ENCODE assay signal across 8 cellular contexts in genomic region chr10:84138478-84139125, GRCh38. TPM values are rescaled to one million over a fixed set of nuclear protein-coding genes. Genes with fewer than 3 reads are reported as not detected.
A peak's percentile ranks its signal among the peaks of the same experiment; 100 is the strongest.
DNase-seq lines count a peak whose midpoint lies in the region; ATAC-seq and TF ChIP-seq lines count a peak whose summit lies in the region.

No MANE protein-coding gene starts in this region.

- DNase-seq in A673 (ENCODE audit: low spot score), result no peak
- DNase-seq in GM23248, result no peak
- DNase-seq in T-helper 17 cell, result peak in 2 of 3 donors; percentile 19 to 20
- DNase-seq in stimulated activated CD8-positive, alpha-beta memory T cell treated with anti-CD3 and anti-CD28 coated beads, Interleukin-15, amount 100 ng/mL, for 48 hours (ENCODE audit: low read depth in 2 of 2), result peak; percentile 28 to 50
- no peak for DNase-seq in SKM-1 (lab: John Stamatoyannopoulos, UW; ENCODE audit: unreplicated experiment)

- no peaks in the 10 kb centered on the region for H3K36me3 Mint-ChIP-seq in T-helper 17 cell (ENCODE audit: low read depth)
- H3K36me3 Mint-ChIP-seq in brain, result peaks cover 22% of the 10 kb centered on the region

- H3K9me3 ChIP-seq in A673 (ENCODE audit: low read depth, low read length, poor library complexity, severe bottlenecking) (no peaks in the 10 kb centered on the region), GM23248 (ENCODE audit: low read depth) (no peaks in the 10 kb centered on the region), T-helper 17 cell (ENCODE audit: control insufficient read depth, low read length, poor library complexity, severe bottlenecking) (no peaks in the 10 kb centered on the region), liver (ENCODE audit: control insufficient read depth in 4 of 4, low read length in 3 of 4) (no peaks in the 10 kb centered on the region)

- H3K27ac Mint-ChIP-seq in T-helper 17 cell (peak overlapping the region; percentile 98), brain (peak overlapping the region; percentile 92 to 98 (median 96))

- in situ Hi-C loops in GM23248 (cut with MboI), result no loop called here

- intact Hi-C loops in A673 (cut with micrococcal nuclease; ENCODE audit: unreplicated experiment), result no loop called here

- WGBS in GM23248 (ENCODE audit: low coverage in 1 of 2, low lambda C conversion rate in 2 of 2, missing lambda C conversion rate in 2 of 2), 2 experiments, result 76 to 77% methylated on average over 19 to 20 of the region's 20 CpGs
- WGBS in liver, result 58% methylated on average over 20 of the region's 20 CpGs

- H3K4me3 ChIP-seq in A673 (ENCODE audit: low read depth, low read length, poor library complexity, severe bottlenecking) (peak overlapping the region; percentile 82), GM23248 (peak overlapping the region; percentile 94), liver (ENCODE audit: low read depth in 1 of 3, low read length in 3 of 3) (peak overlapping the region; percentile 53 to 76 (median 69))

- POLR2A ChIA-PET in A673 (lab: Charles Lee; ENCODE audit: low non-redundant PET), result interaction anchor here (0.6 kb wide), 1 partner anchor 1665 kb away, joined by 3 read pairs; no protein-coding TSS in a partner anchor

- peak; percentile 37 for ATAC-seq in T-helper 17 cell
- ATAC-seq in HG02840 (IDR thresholded peaks at IDR 0.05; ENCODE audit: low FRiP score, unreplicated experiment), result no peak

- H3K27me3 ChIP-seq in A673 (replicated peaks; ENCODE audit: insufficient read depth, low read depth, low read length, poor library complexity) (no peaks in the 10 kb centered on the region), GM23248 (replicated peaks; ENCODE audit: insufficient read depth) (peaks cover 6% of the 10 kb centered on the region; the same call in 1 of the 2 replicates), liver (ENCODE audit: control insufficient read depth in 4 of 4, insufficient read depth in 4 of 4, low read length in 3 of 4) (no peaks in the 10 kb centered on the region)

- H3K27ac ChIP-seq in A673 (ENCODE audit: low read depth, low read length, poor library complexity, severe bottlenecking) (peak overlapping the region; percentile 95), GM23248 (peak overlapping the region; percentile 93), liver (ENCODE audit: low read depth in 1 of 2, low read length in 2 of 2) (peak overlapping the region; percentile 34 to 62)

- H3K9me2 ChIP-seq in GM23248 (ENCODE audit: insufficient read depth), result no peaks in the 10 kb centered on the region

- H3K4me3 Mint-ChIP-seq in T-helper 17 cell (peak overlapping the region; percentile 93), brain (peak overlapping the region; percentile 95 to 98 (median 97))

- no peaks in the 10 kb centered on the region for H3K9me3 Mint-ChIP-seq in brain

- TF ChIP-seq CTCF in A673 (conservative IDR thresholded peaks at IDR 0.05; ENCODE audit: low read depth, low read length) (no peak), brain (conservative IDR thresholded peaks at IDR 0.05) (no peak), liver (IDR thresholded peaks at IDR 0.05; ENCODE audit: low read depth, low read length, missing input control) (no peak)

- peak overlapping the region; percentile 87 for H3K4me2 ChIP-seq in GM23248 (ENCODE audit: unreplicated experiment)

- CTCF ChIA-PET in A673 (lab: Charles Lee), result no interaction called here

- H2AFZ ChIP-seq in GM23248, result peak overlapping the region; percentile 100

- H3K9ac ChIP-seq in GM23248 (peak overlapping the region; percentile 97), liver (ENCODE audit: low read depth in 1 of 2, low read length in 2 of 2) (peak overlapping the region; percentile 6 to 79)

- TF ChIP-seq RAD21 in liver (IDR thresholded peaks at IDR 0.05), result no peak

- no peaks in the 10 kb centered on the region for H3F3A ChIP-seq in GM23248 (ENCODE audit: insufficient read depth)

- H3K4me1 Mint-ChIP-seq in T-helper 17 cell (peaks cover 25% of the 10 kb centered on the region), brain (peaks cover 37% of the 10 kb centered on the region)

- H3K4me1 ChIP-seq in A673 (ENCODE audit: insufficient read depth, low read length, poor library complexity, severe bottlenecking) (peaks cover 7% of the 10 kb centered on the region), GM23248 (ENCODE audit: insufficient read depth) (peaks cover 8% of the 10 kb centered on the region), liver (ENCODE audit: control insufficient read depth in 4 of 4, insufficient read depth in 4 of 4, low read length in 3 of 4) (peaks cover 4 to 20% (median 17%) of the 10 kb centered on the region in 4 donors)

- peaks cover 13% of the 10 kb centered on the region for H3K36me3 ChIP-seq in A673 (ENCODE audit: insufficient read depth, low read length, poor library complexity, severe bottlenecking)
- H3K36me3 ChIP-seq in GM23248 (ENCODE audit: low read depth), result peaks cover 22% of the 10 kb centered on the region
- H3K36me3 ChIP-seq in liver (ENCODE audit: control insufficient read depth in 4 of 4, insufficient read depth in 3 of 4, low read depth in 1 of 4, low read length in 3 of 4), result peaks cover 4 to 11% (median 10%) of the 10 kb centered on the region in 4 donors

- BruUV-seq in A673 (replicated peaks; lab: Mats Ljungman, UMichigan), result TSS peak; percentile 100

- no peaks in the 10 kb centered on the region for H4K20me1 ChIP-seq in GM23248 (ENCODE audit: insufficient read depth)

- H3K27me3 Mint-ChIP-seq in T-helper 17 cell (peaks cover 6% of the 10 kb centered on the region), brain (peaks cover 27% of the 10 kb centered on the region)

- H3K79me2 ChIP-seq in GM23248 (ENCODE audit: insufficient read depth), result peaks cover 42% of the 10 kb centered on the region

TF ChIP-seq in liver, 16 proteins besides CTCF, POLR2A, EP300 and RAD21 (continues in another document):
- no peak for TF ChIP-seq MAX (IDR thresholded peaks at IDR 0.05)
- no peak for TF ChIP-seq YY1 (IDR thresholded peaks at IDR 0.05)
- TF ChIP-seq ATF3 (IDR thresholded peaks at IDR 0.05), result no peak
- no peak for TF ChIP-seq ZBTB33 (IDR thresholded peaks at IDR 0.05)
- TF ChIP-seq FOXA1 (IDR thresholded peaks at IDR 0.05), result no peak
- TF ChIP-seq EGR1 (IDR thresholded peaks at IDR 0.05; ENCODE audit: low read depth in 2 of 2), result no peak
- TF ChIP-seq GABPA (IDR thresholded peaks at IDR 0.05 in 1 of 2, conservative IDR thresholded peaks at IDR 0.05 in 1 of 2), result no peak
- TF ChIP-seq NR2F2 (IDR thresholded peaks at IDR 0.05), result no peak

RNA-seq across cellular contexts. Expression of gene GHITM, which starts 0.7 kb away (rescaled TPM):
- total RNA-seq in A673 (2021) (126 and 127 TPM in 2 replicates), T-helper 17 cell (10 to 100 TPM; 72.6 to 72.9 TPM), liver (100 to 1,000 TPM; 156 to 173 TPM)
- 203 and 205 TPM in 2 replicates for total RNA-seq in GM23248 (2014; rRNA removed; shearing (Covaris generic))
- polyA plus RNA-seq in GM23248 (2016; fragmentation: Nextera tagmentation; extraction: Ambion mirVana) (255 and 258 TPM in 2 replicates), brain (ENCODE audit: insufficient read depth, low read depth, low replicate concordance) (112 TPM), liver (100 to 1,000 TPM; 214 to 252 TPM)

RNA-seq across cellular contexts. Expression of gene GPR15LG, which starts 35.0 kb away (rescaled TPM):
- total RNA-seq in A673 (2021) (not detected in 2 replicates), T-helper 17 cell (not detected), liver (not detected)
- total RNA-seq in GM23248 (2014; rRNA removed; shearing (Covaris generic)), result not detected in 2 replicates
- polyA plus RNA-seq in GM23248 (2016; fragmentation: Nextera tagmentation; extraction: Ambion mirVana) (not detected in 2 replicates), brain (ENCODE audit: insufficient read depth, low read depth, low replicate concordance) (not detected), liver (not detected)

RNA-seq across cellular contexts. Expression of gene CDHR1, which starts 55.7 kb away (rescaled TPM):
- total RNA-seq in A673 (2021) (0.20 TPM in 1 of 2 replicates, not detected in the other), T-helper 17 cell (under 1 TPM; 0.12 to 0.73 TPM), liver (under 1 TPM; 0.17 to 0.51 TPM)
- total RNA-seq in GM23248 (2014; rRNA removed; shearing (Covaris generic)), result not detected in 2 replicates
- polyA plus RNA-seq in GM23248 (2016; fragmentation: Nextera tagmentation; extraction: Ambion mirVana) (not detected in 2 replicates), brain (ENCODE audit: insufficient read depth, low read depth, low replicate concordance) (6.4 TPM), liver (under 1 TPM; 0.07 to 0.10 TPM)

Comparison
In these comparisons a context has a peak if more than half of its experiments do, and no peak if none do; other contexts are left out.
1. DNase-seq: peak in T-helper 17 cell (2 of 3) and stimulated activated CD8-positive, alpha-beta memory T cell treated with anti-CD3 and anti-CD28 coated beads, Interleukin-15, amount 100 ng/mL, for 48 hours (2 of 2); none in A673 (single experiment), GM23248 (single experiment) and SKM-1 (single experiment).
2. Peak in every context shown above with its lines, with median percentiles within 50 percentile points of each other: H3K27ac ChIP-seq and H3K4me3 ChIP-seq.